ENCODE assay signal across 18 cellular contexts in the genomic region with DNA sequence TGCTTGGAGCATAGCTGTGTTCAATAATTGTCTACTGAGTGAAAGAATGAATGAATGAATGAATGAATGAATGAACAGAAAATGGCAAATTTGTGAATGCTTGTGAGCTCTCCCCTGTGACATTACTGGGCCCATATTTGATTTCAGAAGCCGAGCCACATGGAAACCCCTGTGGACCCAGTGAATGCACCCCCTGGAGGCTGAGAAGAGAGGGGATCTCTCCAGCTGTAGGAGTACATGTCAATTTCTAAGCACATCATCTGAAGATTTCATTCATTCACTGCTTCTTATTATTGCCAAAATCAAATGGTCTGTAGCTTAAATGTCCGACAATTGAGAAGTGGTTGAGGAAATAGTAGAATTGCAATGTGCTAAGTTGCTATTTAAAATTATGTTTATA. TPM values are rescaled to one million over a fixed set of nuclear protein-coding genes. Genes with fewer than 3 reads are reported as not detected.
"Had no signal": no experiment of that assay in that cellular context is flagged by ENCODE, and none has a peak within 500 bp of the region (broad histone marks: within the 10 kb centered on the region; RNA-seq: fewer than 3 reads in every experiment).

No MANE protein-coding gene starts in this region.

- H3K27ac Mint-ChIP-seq: activated CD4-positive, alpha-beta T cell treated with anti-CD3 and anti-CD28 coated beads, Interleukin-2, amount 10 ng/mL, durations not matched to agents 24 days and 14 days; naive thymus-derived CD8-positive, alpha-beta T cell; T-helper 2 cell treated with Interferon-gamma antibody and Interleukin-4, amounts not matched to agents 5 μg/mL and 100 μg/mL, for 36 hours had no signal

- DNase-seq: activated CD4-positive, alpha-beta T cell treated with anti-CD3 and anti-CD28 coated beads, Interleukin-2, amount 10 ng/mL, durations not matched to agents 24 days and 14 days; activated CD4-positive, CD25-positive, alpha-beta regulatory T cell; activated CD8-positive, alpha-beta memory T cell treated with anti-CD3 and anti-CD28 coated beads, Interleukin-2, amount 50 U/mL, for 48 hours; activated naive CD4-positive, alpha-beta T cell; anterior cingulate cortex; caudate nucleus; head of caudate nucleus; left lung; mammary epithelial cell; mucosa of descending colon; naive thymus-derived CD8-positive, alpha-beta T cell; stimulated activated CD4-positive, alpha-beta T cell treated with anti-CD3 and anti-CD28 coated beads, Interleukin-2, amount 100 ng/mL, for 48 hours; stimulated activated naive CD4-positive, alpha-beta T cell; tibial artery; uterus had no signal

- ATAC-seq: left lung; mucosa of descending colon; naive thymus-derived CD8-positive, alpha-beta T cell had no signal

- H3K27me3 ChIP-seq: left lung, right atrium auricular region, tibial artery, uterus had no signal

- H3K4me1 Mint-ChIP-seq: activated CD4-positive, alpha-beta T cell treated with anti-CD3 and anti-CD28 coated beads, Interleukin-2, amount 10 ng/mL, durations not matched to agents 24 days and 14 days; naive thymus-derived CD8-positive, alpha-beta T cell had no signal

- H3K27ac ChIP-seq: coronary artery, left lung, right atrium auricular region, tibial artery, uterus had no signal

- H3K36me3 ChIP-seq: left lung, right atrium auricular region, tibial artery, uterus had no signal

- H3K9me3 Mint-ChIP-seq: activated CD4-positive, alpha-beta T cell treated with anti-CD3 and anti-CD28 coated beads, Interleukin-2, amount 10 ng/mL, durations not matched to agents 24 days and 14 days had no signal

- H3K4me3 ChIP-seq: coronary artery, left lung, mucosa of descending colon, right atrium auricular region, tibial artery, uterus had no signal

- H3K9me3 ChIP-seq: left lung, mucosa of descending colon, right atrium auricular region, tibial artery, uterus had no signal

- H3K27me3 Mint-ChIP-seq: activated CD4-positive, alpha-beta T cell treated with anti-CD3 and anti-CD28 coated beads, Interleukin-2, amount 10 ng/mL, durations not matched to agents 24 days and 14 days had no signal

- H3K4me3 Mint-ChIP-seq: activated CD4-positive, alpha-beta T cell treated with anti-CD3 and anti-CD28 coated beads, Interleukin-2, amount 10 ng/mL, durations not matched to agents 24 days and 14 days; naive thymus-derived CD8-positive, alpha-beta T cell; T-helper 2 cell treated with Interferon-gamma antibody and Interleukin-4, amounts not matched to agents 5 μg/mL and 100 μg/mL, for 36 hours had no signal

- H3K4me1 ChIP-seq: left lung, right atrium auricular region, tibial artery, uterus had no signal

- H3K36me3 Mint-ChIP-seq: naive thymus-derived CD8-positive, alpha-beta T cell had no signal

RNA-seq across cellular contexts. Expression of a gene that starts 58.3 kb away (rescaled TPM):
- total RNA-seq: naive thymus-derived CD8-positive, alpha-beta T cell had no signal
